Comparison of ENCODE assay signal across 16 cellular contexts in the genomic region with DNA sequence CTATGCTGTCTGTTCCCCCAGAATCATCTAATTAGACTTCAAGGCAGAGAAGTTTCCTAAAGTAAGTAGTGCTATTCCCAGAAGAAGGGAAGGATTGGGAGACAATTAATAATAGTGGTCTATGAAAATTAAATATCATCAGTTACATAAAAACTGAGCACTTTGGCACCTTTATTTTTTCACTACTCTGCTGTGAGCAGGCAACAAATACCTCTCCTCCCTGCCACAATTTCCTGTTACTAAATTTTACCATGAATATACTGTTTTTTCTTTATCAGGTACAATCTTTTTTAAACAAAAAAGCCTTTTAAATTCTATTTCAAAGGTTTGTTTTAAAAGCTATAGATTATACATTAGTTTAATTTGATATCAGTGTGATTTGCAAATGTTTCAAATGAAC.
"Had no signal": no experiment of that assay in that cellular context is flagged by ENCODE, and none has a peak within 500 bp of the region (broad histone marks: within the 10 kb centered on the region; RNA-seq: fewer than 3 reads in every experiment).

No MANE protein-coding gene starts in this region.

- H3K4me3 ChIP-seq: lower lobe of right lung had no signal

- H3K36me3 ChIP-seq: lower lobe of right lung had no signal

- FAIRE-seq: endometrium, small intestine had no signal

- H3K27ac ChIP-seq: lower lobe of right lung had no signal

- ATAC-seq: esophagus mucosa, left cardiac atrium, lower lobe of right lung, right cardiac atrium had no signal

- H3K27ac Mint-ChIP-seq: activated naive CD4-positive, alpha-beta T cell treated with anti-CD3 and anti-CD28 coated beads for 36 hours; activated T-helper 1 cell treated with anti-CD3 and anti-CD28 coated beads, Interleukin-12 subunit alpha, Interleukin-12 subunit beta, Interleukin-2, Interleukin-4 antibody, amounts not matched to agents 30 ng/mL and 10 ng/mL and 1 ng/mL, durations not matched to agents 14 hours and 24 hours and 36 hours; mesothelial cell of epicardium; progenitor cell of endocrine pancreas had no signal

- H3K9me3 ChIP-seq: lower lobe of right lung had no signal

- H3K36me3 Mint-ChIP-seq: mesothelial cell of epicardium had no signal

- DNase-seq: activated CD4-positive, alpha-beta T cell treated with anti-CD3 and anti-CD28 coated beads for 4 hours; activated CD8-positive, alpha-beta memory T cell treated with anti-CD3 and anti-CD28 coated beads, Interleukin-2, amount 50 U/mL, for 4 hours; activated naive CD4-positive, alpha-beta T cell treated with anti-CD3 and anti-CD28 coated beads for 36 hours; anterior cingulate cortex; hypothalamus; left cardiac atrium; lower lobe of right lung; right cardiac atrium; small intestine; substantia nigra; trophoblast cell had no signal

- H3K9me3 Mint-ChIP-seq: activated naive CD4-positive, alpha-beta T cell treated with anti-CD3 and anti-CD28 coated beads for 36 hours; activated T-helper 1 cell treated with anti-CD3 and anti-CD28 coated beads, Interleukin-12 subunit alpha, Interleukin-12 subunit beta, Interleukin-2, Interleukin-4 antibody, amounts not matched to agents 30 ng/mL and 10 ng/mL and 1 ng/mL, durations not matched to agents 14 hours and 24 hours and 36 hours; mesothelial cell of epicardium had no signal

- H3K4me3 Mint-ChIP-seq: activated naive CD4-positive, alpha-beta T cell treated with anti-CD3 and anti-CD28 coated beads for 36 hours; activated T-helper 1 cell treated with anti-CD3 and anti-CD28 coated beads, Interleukin-12 subunit alpha, Interleukin-12 subunit beta, Interleukin-2, Interleukin-4 antibody, amounts not matched to agents 30 ng/mL and 10 ng/mL and 1 ng/mL, durations not matched to agents 14 hours and 24 hours and 36 hours; mesothelial cell of epicardium had no signal
